ENCODE assay signal across 16 cellular contexts in genomic region chr21:14677023-14677422, GRCh38.
DNase-seq lines count a peak whose midpoint lies in the region; ATAC-seq, FAIRE-seq and TF ChIP-seq lines count a peak whose summit lies in the region.
"Had no signal": no experiment of that assay in that cellular context is flagged by ENCODE, and none has a peak within 500 bp of the region (broad histone marks: within the 10 kb centered on the region; RNA-seq: fewer than 3 reads in every experiment).

No MANE protein-coding gene starts in this region.

- POLR2A ChIA-PET in OCI-LY7 (lab: Charles Lee) (interaction anchor here (0.7 to 6.9 kb wide), 17 partner anchors 9 to 844 kb away, joined by 3 to 81 read pairs (median 3); partner anchors contain the start of gene HSPA13), K562 (lab: Yijun Ruan, JAX) (interaction anchor here (0.6 to 1.4 kb wide), 6 partner anchors 11 to 223 kb away, joined by 3 to 5 read pairs (median 3); no protein-coding TSS in a partner anchor)

- peak overlapping the region; percentile 30 for H3K4me3 Mint-ChIP-seq in activated T-cell treated with anti-CD3 and anti-CD28 coated beads, Interleukin-2, amount 50 U/mL, for 4 hours
- H3K4me3 Mint-ChIP-seq in stimulated activated memory B cell treated with anti-CD40 and anti-IgM and Interleukin-4, amounts not matched to agents 10 μg/mL and 1 μg/mL and 100 μg/mL, for 72 hours = no peak overlapping the region

- TF ChIP-seq EP300 in K562 (IDR thresholded peaks at IDR 0.05; ENCODE audit: low read length) = no peak

- H3K27me3 Mint-ChIP-seq in activated T-cell treated with anti-CD3 and anti-CD28 coated beads, Interleukin-2, amount 50 U/mL, for 4 hours (ENCODE audit: low read depth) = no peaks in the 10 kb centered on the region
- no peaks in the 10 kb centered on the region for H3K27me3 Mint-ChIP-seq in stimulated activated memory B cell treated with anti-CD40 and anti-IgM and Interleukin-4, amounts not matched to agents 10 μg/mL and 1 μg/mL and 100 μg/mL, for 72 hours

- no peak for DNase-seq in activated T-cell treated with anti-CD3 and anti-CD28 coated beads, Interleukin-2, amount 50 U/mL, for 4 hours
- no peak for DNase-seq in activated T-cell treated with anti-CD3 and anti-CD28 coated beads, Interleukin-2, amount 50 U/mL, for 1 hour
- DNase-seq in OCI-LY7 (ENCODE audit: low spot score) (no peak), K562 (ENCODE audit: extremely low read depth in 1 of 4, low spot score in 3 of 4) (peak in 1 of 4 experiments; percentile 34), foreskin fibroblast (no peak)
- DNase-seq: activated gamma-delta T cell; mesenchymal stem cell; NCI-H1105 treated with DMSO at 0.1 percent for 48 hours; NCI-H446; PC-9; stimulated activated naive CD4-positive, alpha-beta T cell treated with Interleukin-2 at 50 U/mL for 16 hours had no signal

- peak overlapping the region in 1 of 2 experiments; percentile 63; a peak in 2 of 4 replicates for H3K9ac ChIP-seq in K562 (ENCODE audit: insufficient read depth in 1 of 2, low read depth in 2 of 2, low read length in 2 of 2)

- no peak for FAIRE-seq in K562 (lab: Jason Lieb, UNC)
- FAIRE-seq: H1 had no signal

- H3K4me2 ChIP-seq in OCI-LY7 (ENCODE audit: low read length) (peak overlapping the region; percentile 78), K562 (ENCODE audit: insufficient read depth, low read length) (peak overlapping the region; percentile 74)
- H3K4me2 ChIP-seq: PC-9 had no signal

- peaks cover 2% of the 10 kb centered on the region for H3K36me3 Mint-ChIP-seq in activated T-cell treated with anti-CD3 and anti-CD28 coated beads, Interleukin-2, amount 50 U/mL, for 4 hours (ENCODE audit: insufficient read depth)
- peaks cover 22% of the 10 kb centered on the region for H3K36me3 Mint-ChIP-seq in stimulated activated memory B cell treated with anti-CD40 and anti-IgM and Interleukin-4, amounts not matched to agents 10 μg/mL and 1 μg/mL and 100 μg/mL, for 72 hours

- CTCF ChIA-PET in OCI-LY7 (lab: Charles Lee; ENCODE audit: unreplicated experiment) (interaction anchor here (1.0 to 1.9 kb wide), 2 partner anchors 11 to 15 kb away, joined by 5 to 8 read pairs; no protein-coding TSS in a partner anchor), K562 (lab: Yijun Ruan, JAX; ENCODE audit: low intra/inter-chr PET ratio) (no interaction called here)

- H2AFZ ChIP-seq in OCI-LY7 (ENCODE audit: low read length) (peak overlapping the region; percentile 91; the same call in 1 of the 2 replicates), K562 (ENCODE audit: low read depth, low read length) (peak overlapping the region; percentile 91)

- H3K36me3 ChIP-seq in OCI-LY7 (ENCODE audit: insufficient read depth, low read length) = no peaks in the 10 kb centered on the region
- no peaks in the 10 kb centered on the region for H3K36me3 ChIP-seq in K562 (ENCODE audit: control insufficient read depth, insufficient read depth, low read length)
- H3K36me3 ChIP-seq: gastroesophageal sphincter had no signal

- in situ Hi-C loops in K562 (cut with MboI) = loop anchor here (5.0 kb wide), 1 partner anchor 75 kb away; no protein-coding TSS in a partner anchor

- no peaks in the 10 kb centered on the region for H3K9me3 Mint-ChIP-seq in activated T-cell treated with anti-CD3 and anti-CD28 coated beads, Interleukin-2, amount 50 U/mL, for 4 hours
- peaks cover 14% of the 10 kb centered on the region for H3K9me3 Mint-ChIP-seq in stimulated activated memory B cell treated with anti-CD40 and anti-IgM and Interleukin-4, amounts not matched to agents 10 μg/mL and 1 μg/mL and 100 μg/mL, for 72 hours

- H3K4me1 Mint-ChIP-seq in activated T-cell treated with anti-CD3 and anti-CD28 coated beads, Interleukin-2, amount 50 U/mL, for 4 hours (ENCODE audit: low read depth) = peaks cover 47% of the 10 kb centered on the region
- H3K4me1 Mint-ChIP-seq in stimulated activated memory B cell treated with anti-CD40 and anti-IgM and Interleukin-4, amounts not matched to agents 10 μg/mL and 1 μg/mL and 100 μg/mL, for 72 hours = peaks cover 61% of the 10 kb centered on the region

- H3K27ac ChIP-seq in OCI-LY7 (ENCODE audit: low read depth, low read length, poor library complexity, severe bottlenecking) (peak overlapping the region; percentile 99), K562 (ENCODE audit: extremely low read depth, low read depth, low read length) (peak overlapping the region; percentile 86)
- H3K27ac ChIP-seq: gastroesophageal sphincter, PC-9 had no signal

- H3K4me3 ChIP-seq in OCI-LY7 (ENCODE audit: low read depth, low read length, poor library complexity, severe bottlenecking) (peak overlapping the region; percentile 60), K562 (no peak overlapping the region), foreskin fibroblast (ENCODE audit: low read depth in 1 of 2, low read length in 2 of 2) (no peak overlapping the region)
- H3K4me3 ChIP-seq: gastroesophageal sphincter, PC-9 had no signal

- no peak for TF ChIP-seq RAD21 in K562 (CRISPR knock-in tag; conservative IDR thresholded peaks at IDR 0.05 in 1 of 2, IDR thresholded peaks at IDR 0.05 in 1 of 2)

- no peak for TF ChIP-seq CTCF in OCI-LY7 (conservative IDR thresholded peaks at IDR 0.05; ENCODE audit: low read length)
- TF ChIP-seq CTCF in K562 (IDR thresholded peaks at IDR 0.05 in 2 of 3, conservative IDR thresholded peaks at IDR 0.05 in 1 of 3; ENCODE audit: insufficient read depth in 2 of 3, low read depth in 1 of 3, low read length in 3 of 3) = no peak
- TF ChIP-seq CTCF in foreskin fibroblast (IDR thresholded peaks at IDR 0.05; ENCODE audit: low read depth, low read length) = no peak

- H3K4me1 ChIP-seq in OCI-LY7 (ENCODE audit: insufficient read depth, low read length, poor library complexity, severe bottlenecking) = peaks cover 62% of the 10 kb centered on the region
- peaks cover 8 to 54% of the 10 kb centered on the region in 2 experiments for H3K4me1 ChIP-seq in K562 (replicated peaks in 1 of 2; ENCODE audit: control insufficient read depth in 2 of 2, insufficient read depth in 2 of 2, low read length in 2 of 2)
- H3K4me1 ChIP-seq: gastroesophageal sphincter had no signal

- no peak for ATAC-seq in activated T-cell treated with anti-CD3 and anti-CD28 coated beads, Interleukin-2, amount 50 U/mL, for 4 hours
- ATAC-seq in K562 (peak; percentile 39), GM18520 (IDR thresholded peaks at IDR 0.05; ENCODE audit: unreplicated experiment) (no peak), GM19023 (IDR thresholded peaks at IDR 0.05; ENCODE audit: unreplicated experiment) (no peak)
- ATAC-seq in stimulated activated memory B cell treated with anti-CD40 and anti-IgM and Interleukin-4, amounts not matched to agents 10 μg/mL and 1 μg/mL and 100 μg/mL, for 72 hours = no peak
- ATAC-seq: gastroesophageal sphincter had no signal

- no peaks in the 10 kb centered on the region for H3K9me2 ChIP-seq in OCI-LY7 (ENCODE audit: insufficient read depth, low read length)

- BruUV-seq in OCI-LY7 (replicated peaks; lab: Mats Ljungman, UMichigan) (no TSS peak), K562 (replicated peaks; lab: Mats Ljungman, UMichigan) (no TSS peak)

- H4K20me1 ChIP-seq in OCI-LY7 (ENCODE audit: insufficient read depth, low read length) (no peaks in the 10 kb centered on the region), K562 (replicated peaks; ENCODE audit: control insufficient read depth, insufficient read depth, low read length) (no peaks in the 10 kb centered on the region)

- H3K9me3 ChIP-seq in OCI-LY7 (ENCODE audit: low read length) = no peaks in the 10 kb centered on the region
- 0 out of 2 replicates have a peak, but pooled peaks cover 4% of the 10 kb centered on the region for H3K9me3 ChIP-seq in K562 (replicated peaks; ENCODE audit: control insufficient read depth, insufficient read depth, low read depth, low read length)
- H3K9me3 ChIP-seq: gastroesophageal sphincter had no signal

- H3K27me3 ChIP-seq in K562 (ENCODE audit: control insufficient read depth in 2 of 2, insufficient read depth in 2 of 2, low read length in 2 of 2) = no peaks in the 10 kb centered on the region
- H3K27me3 ChIP-seq: gastroesophageal sphincter had no signal

- H3K79me2 ChIP-seq in OCI-LY7 (ENCODE audit: insufficient read depth, low read depth, low read length) (no peaks in the 10 kb centered on the region), K562 (ENCODE audit: control insufficient read depth, insufficient read depth, low read length) (no peaks in the 10 kb centered on the region)

- peak overlapping the region; percentile 96 for H3K27ac Mint-ChIP-seq in stimulated activated memory B cell treated with anti-CD40 and anti-IgM and Interleukin-4, amounts not matched to agents 10 μg/mL and 1 μg/mL and 100 μg/mL, for 72 hours

- intact Hi-C loops in OCI-LY7 (cut with micrococcal nuclease; ENCODE audit: unreplicated experiment) (loop anchor here (5.0 kb wide), 1 partner anchor 295 kb away; the partner anchor contains the start of gene HSPA13), K562 (cut with micrococcal nuclease) (loop anchor here (5.0 kb wide), 4 partner anchors 75 to 145 kb away; no protein-coding TSS in a partner anchor)

- H3K9me1 ChIP-seq in K562 (ENCODE audit: control insufficient read depth, insufficient read depth, low read length) = no peaks in the 10 kb centered on the region

- TF ChIP-seq POLR2A in K562 (conservative IDR thresholded peaks at IDR 0.05) = no peak

TF ChIP-seq in K562, 482 proteins besides CTCF, POLR2A, EP300 and RAD21 (continues in another document):
- TF ChIP-seq E2F8 (IDR thresholded peaks at IDR 0.05; ENCODE audit: low read depth, partially characterized antibody) (no peak), POLR2AphosphoS5 (IDR thresholded peaks at IDR 0.05; ENCODE audit: control insufficient read depth, insufficient read depth, low read depth, low read length) (no peak)
